29 cellular contexts compared by ENCODE assay signal in the genomic region with DNA sequence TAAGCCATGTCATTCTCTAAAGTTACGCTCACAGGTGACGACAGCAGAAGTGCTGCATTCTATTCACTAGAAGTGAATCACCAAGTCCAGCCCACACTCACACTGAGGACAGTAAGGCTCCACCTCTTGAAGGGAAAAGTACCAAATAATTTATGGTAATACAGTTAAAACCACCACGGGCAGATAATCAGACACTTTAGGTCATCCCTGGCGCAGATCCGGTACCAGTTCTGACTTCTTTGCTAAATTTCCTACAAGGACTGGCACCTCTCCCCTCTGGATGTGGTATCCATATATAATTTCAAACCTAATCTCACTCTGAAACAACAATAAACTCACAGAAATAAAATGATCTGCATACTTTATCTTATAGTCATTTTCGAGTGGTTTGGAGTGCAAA.
"Had no signal": no experiment of that assay in that cellular context is flagged by ENCODE, and none has a peak within 500 bp of the region (broad histone marks: within the 10 kb centered on the region; RNA-seq: fewer than 3 reads in every experiment).

No MANE protein-coding gene starts in this region.

- H3K4me3 ChIP-seq: left lung, lower lobe of right lung, pancreas, prostate gland, skin epidermis, stomach, testis, tibial artery, upper lobe of right lung had no signal

- H3K4me3 Mint-ChIP-seq: immature natural killer cell; naive thymus-derived CD8-positive, alpha-beta T cell; nephron; neural crest cell; stimulated activated naive B cell treated with anti-CD40 and anti-IgM and Interleukin-4, amounts not matched to agents 10 μg/mL and 1 μg/mL and 100 μg/mL, for 72 hours had no signal

- H3K27me3 Mint-ChIP-seq: naive thymus-derived CD8-positive, alpha-beta T cell; stimulated activated naive B cell treated with anti-CD40 and anti-IgM and Interleukin-4, amounts not matched to agents 10 μg/mL and 1 μg/mL and 100 μg/mL, for 72 hours had no signal

- H3K9me3 Mint-ChIP-seq: nephron, neural crest cell had no signal

- DNase-seq: hypothalamus; immature natural killer cell; kidney; left colon; left lung; lower lobe of right lung; mammary epithelial cell; mesenchymal stem cell; naive thymus-derived CD8-positive, alpha-beta T cell; nucleus accumbens; pancreas; posterior cingulate gyrus; retina; right cardiac atrium; stimulated activated CD4-positive, alpha-beta T cell treated with anti-CD3 and anti-CD28 coated beads, Interleukin-12 subunit alpha, Interleukin-12 subunit beta, amount 100 ng/mL, for 4 hours; stimulated activated CD4-positive, alpha-beta T cell treated with anti-CD3 and anti-CD28 coated beads, Interleukin-15, amount 100 ng/mL, for 24 hours; stimulated activated CD4-positive, alpha-beta T cell treated with anti-CD3 and anti-CD28 coated beads, Interleukin-2, amount 100 ng/mL, for 24 hours; stimulated activated CD4-positive, alpha-beta T cell treated with anti-CD3 and anti-CD28 coated beads, Interleukin-4, amount 100 ng/mL, for 1 hour; stimulated activated naive B cell treated with anti-CD40 and anti-IgM and Interleukin-4, amounts not matched to agents 10 μg/mL and 1 μg/mL and 100 μg/mL, for 72 hours; stimulated activated naive CD8-positive, alpha-beta T cell treated with anti-CD3 and anti-CD28 coated beads, Interleukin-15, Interleukin-2, amounts not matched to agents 100 U/mL and 50 U/mL, for 24 hours; stomach; testis; tibial artery; trophoblast cell; upper lobe of right lung had no signal

- H3K27me3 ChIP-seq: left lung, pancreas, stomach, testis, tibial artery, upper lobe of right lung had no signal

- H3K4me1 ChIP-seq: left lung, lower lobe of right lung, pancreas, prostate gland, stomach, testis, tibial artery, upper lobe of right lung had no signal

- H3K9me3 ChIP-seq: left lung, lower lobe of right lung, pancreas, prostate gland, stomach, testis, tibial artery, upper lobe of right lung had no signal

- H3K27ac Mint-ChIP-seq: immature natural killer cell; naive thymus-derived CD8-positive, alpha-beta T cell; nephron; stimulated activated naive B cell treated with anti-CD40 and anti-IgM and Interleukin-4, amounts not matched to agents 10 μg/mL and 1 μg/mL and 100 μg/mL, for 72 hours had no signal

- H3K36me3 Mint-ChIP-seq: immature natural killer cell; naive thymus-derived CD8-positive, alpha-beta T cell; stimulated activated naive B cell treated with anti-CD40 and anti-IgM and Interleukin-4, amounts not matched to agents 10 μg/mL and 1 μg/mL and 100 μg/mL, for 72 hours had no signal

- H3K36me3 ChIP-seq: left lung, lower lobe of right lung, pancreas, prostate gland, stomach, tibial artery, upper lobe of right lung had no signal

- H3K4me1 Mint-ChIP-seq: immature natural killer cell; naive thymus-derived CD8-positive, alpha-beta T cell; nephron; neural crest cell; stimulated activated naive B cell treated with anti-CD40 and anti-IgM and Interleukin-4, amounts not matched to agents 10 μg/mL and 1 μg/mL and 100 μg/mL, for 72 hours had no signal
